ENCODE assay signal across 1 cellular context in the genomic region with DNA sequence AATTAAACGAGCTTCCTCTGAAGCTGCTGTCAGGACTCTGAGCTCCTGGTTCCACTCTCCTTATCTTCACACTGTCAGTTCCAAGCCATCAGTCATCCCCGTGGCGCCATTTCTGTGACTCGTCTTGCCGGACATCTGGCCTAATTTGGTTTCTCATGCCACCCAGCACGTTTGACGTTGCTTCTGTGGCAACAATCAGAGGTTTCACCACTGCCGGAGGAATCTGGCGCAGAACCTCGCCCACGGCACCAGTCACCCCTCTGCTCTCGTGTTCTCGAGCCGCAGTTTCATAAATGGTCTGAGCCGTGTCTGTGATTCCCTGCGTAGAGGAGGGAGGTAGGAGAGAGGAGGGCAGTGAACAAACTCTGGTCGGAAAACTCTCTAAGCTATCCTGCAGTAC.
TF ChIP-seq lines count a peak whose summit lies in the region.

No MANE protein-coding gene starts in this region.

TF ChIP-seq in K562, 482 proteins besides CTCF, POLR2A, EP300 and RAD21:
- TF ChIP-seq PHB2 (IDR thresholded peaks at IDR 0.05; ENCODE audit: low read depth) (no peak), PTTG1 (tag; IDR thresholded peaks at IDR 0.05; ENCODE audit: low read depth) (no peak), ZNF133 (CRISPR knock-in tag; IDR thresholded peaks at IDR 0.05) (no peak), PHF20 (IDR thresholded peaks at IDR 0.05; ENCODE audit: partially characterized antibody) (no peak), CBX3 (IDR thresholded peaks at IDR 0.05; ENCODE audit: borderline replicate concordance in 1 of 2, low read length in 2 of 2) (no peak), MYC (IDR thresholded peaks at IDR 0.05; ENCODE audit: low read depth, low read length) (no peak), MYC (CRISPR knock-in tag; IDR thresholded peaks at IDR 0.05; ENCODE audit: borderline replicate concordance, low read depth) (no peak), HDAC3 (IDR thresholded peaks at IDR 0.05; ENCODE audit: borderline replicate concordance, partially characterized antibody) (no peak), HMG20B (CRISPR knock-in tag; IDR thresholded peaks at IDR 0.05) (no peak), HNRNPL (IDR thresholded peaks at IDR 0.05; ENCODE audit: low read depth, low read length) (no peak), PHB (CRISPR knock-in tag; IDR thresholded peaks at IDR 0.05) (no peak), SIX5 (IDR thresholded peaks at IDR 0.05; ENCODE audit: borderline replicate concordance in 1 of 2, insufficient read depth in 1 of 2, low read depth in 1 of 2, low read length in 2 of 2) (no peak), MTA3 (IDR thresholded peaks at IDR 0.05; ENCODE audit: borderline replicate concordance) (no peak), MEIS2 (IDR thresholded peaks at IDR 0.05; ENCODE audit: partially characterized antibody) (peak; percentile 85), GTF2E2 (tag; IDR thresholded peaks at IDR 0.05) (no peak), EGR1 (conservative IDR thresholded peaks at IDR 0.05) (no peak), ASH1L (IDR thresholded peaks at IDR 0.05; ENCODE audit: borderline replicate concordance, low read depth, partially characterized antibody) (no peak), CHD4 (IDR thresholded peaks at IDR 0.05; ENCODE audit: insufficient read depth, insufficient replicate concordance, low read depth, low read length, poor library complexity, severe bottlenecking) (no peak), TCF7 (IDR thresholded peaks at IDR 0.05; ENCODE audit: borderline replicate concordance) (no peak), ETV1 (tag; conservative IDR thresholded peaks at IDR 0.05; ENCODE audit: low read depth) (no peak), YY1 (IDR thresholded peaks at IDR 0.05; ENCODE audit: borderline replicate concordance in 1 of 3, control insufficient read depth in 1 of 3, extremely low read depth in 1 of 3, insufficient read depth in 3 of 3, insufficient read length in 1 of 3, insufficient replicate concordance in 2 of 3, low read depth in 1 of 3, low read length in 2 of 3) (peak in 1 of 3 experiments; percentile 34), BRCA1 (IDR thresholded peaks at IDR 0.05) (no peak), BRCA1 (CRISPR knock-in tag; IDR thresholded peaks at IDR 0.05) (no peak), RAD51 (IDR thresholded peaks at IDR 0.05; ENCODE audit: borderline replicate concordance, low read depth) (no peak), WHSC1 (IDR thresholded peaks at IDR 0.05; ENCODE audit: low read length) (no peak), LCOR (CRISPR knock-in tag; IDR thresholded peaks at IDR 0.05) (no peak), SUPT5H (IDR thresholded peaks at IDR 0.05) (no peak), ZNF239 (CRISPR knock-in tag; IDR thresholded peaks at IDR 0.05) (no peak), NR1H2 (CRISPR knock-in tag; IDR thresholded peaks at IDR 0.05) (no peak), ZNF644 (tag; IDR thresholded peaks at IDR 0.05; ENCODE audit: low read depth) (no peak), BRF1 (IDR thresholded peaks at IDR 0.05; ENCODE audit: borderline replicate concordance, extremely low read depth, insufficient read length) (no peak)
- TF ChIP-seq, protein P1, sequence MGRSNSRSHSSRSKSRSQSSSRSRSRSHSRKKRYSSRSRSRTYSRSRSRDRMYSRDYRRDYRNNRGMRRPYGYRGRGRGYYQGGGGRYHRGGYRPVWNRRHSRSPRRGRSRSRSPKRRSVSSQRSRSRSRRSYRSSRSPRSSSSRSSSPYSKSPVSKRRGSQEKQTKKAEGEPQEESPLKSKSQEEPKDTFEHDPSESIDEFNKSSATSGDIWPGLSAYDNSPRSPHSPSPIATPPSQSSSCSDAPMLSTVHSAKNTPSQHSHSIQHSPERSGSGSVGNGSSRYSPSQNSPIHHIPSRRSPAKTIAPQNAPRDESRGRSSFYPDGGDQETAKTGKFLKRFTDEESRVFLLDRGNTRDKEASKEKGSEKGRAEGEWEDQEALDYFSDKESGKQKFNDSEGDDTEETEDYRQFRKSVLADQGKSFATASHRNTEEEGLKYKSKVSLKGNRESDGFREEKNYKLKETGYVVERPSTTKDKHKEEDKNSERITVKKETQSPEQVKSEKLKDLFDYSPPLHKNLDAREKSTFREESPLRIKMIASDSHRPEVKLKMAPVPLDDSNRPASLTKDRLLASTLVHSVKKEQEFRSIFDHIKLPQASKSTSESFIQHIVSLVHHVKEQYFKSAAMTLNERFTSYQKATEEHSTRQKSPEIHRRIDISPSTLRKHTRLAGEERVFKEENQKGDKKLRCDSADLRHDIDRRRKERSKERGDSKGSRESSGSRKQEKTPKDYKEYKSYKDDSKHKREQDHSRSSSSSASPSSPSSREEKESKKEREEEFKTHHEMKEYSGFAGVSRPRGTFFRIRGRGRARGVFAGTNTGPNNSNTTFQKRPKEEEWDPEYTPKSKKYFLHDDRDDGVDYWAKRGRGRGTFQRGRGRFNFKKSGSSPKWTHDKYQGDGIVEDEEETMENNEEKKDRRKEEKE (IDR thresholded peaks at IDR 0.05; ENCODE audit: borderline replicate concordance in 1 of 2, control insufficient read depth in 1 of 2, low read depth in 2 of 2, low read length in 1 of 2) = no peak
- TF ChIP-seq, protein P2, sequence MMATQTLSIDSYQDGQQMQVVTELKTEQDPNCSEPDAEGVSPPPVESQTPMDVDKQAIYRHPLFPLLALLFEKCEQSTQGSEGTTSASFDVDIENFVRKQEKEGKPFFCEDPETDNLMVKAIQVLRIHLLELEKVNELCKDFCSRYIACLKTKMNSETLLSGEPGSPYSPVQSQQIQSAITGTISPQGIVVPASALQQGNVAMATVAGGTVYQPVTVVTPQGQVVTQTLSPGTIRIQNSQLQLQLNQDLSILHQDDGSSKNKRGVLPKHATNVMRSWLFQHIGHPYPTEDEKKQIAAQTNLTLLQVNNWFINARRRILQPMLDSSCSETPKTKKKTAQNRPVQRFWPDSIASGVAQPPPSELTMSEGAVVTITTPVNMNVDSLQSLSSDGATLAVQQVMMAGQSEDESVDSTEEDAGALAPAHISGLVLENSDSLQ (IDR thresholded peaks at IDR 0.05) = peak; percentile 47; the same call in 1 of the 2 replicates
- TF ChIP-seq, protein P3, sequence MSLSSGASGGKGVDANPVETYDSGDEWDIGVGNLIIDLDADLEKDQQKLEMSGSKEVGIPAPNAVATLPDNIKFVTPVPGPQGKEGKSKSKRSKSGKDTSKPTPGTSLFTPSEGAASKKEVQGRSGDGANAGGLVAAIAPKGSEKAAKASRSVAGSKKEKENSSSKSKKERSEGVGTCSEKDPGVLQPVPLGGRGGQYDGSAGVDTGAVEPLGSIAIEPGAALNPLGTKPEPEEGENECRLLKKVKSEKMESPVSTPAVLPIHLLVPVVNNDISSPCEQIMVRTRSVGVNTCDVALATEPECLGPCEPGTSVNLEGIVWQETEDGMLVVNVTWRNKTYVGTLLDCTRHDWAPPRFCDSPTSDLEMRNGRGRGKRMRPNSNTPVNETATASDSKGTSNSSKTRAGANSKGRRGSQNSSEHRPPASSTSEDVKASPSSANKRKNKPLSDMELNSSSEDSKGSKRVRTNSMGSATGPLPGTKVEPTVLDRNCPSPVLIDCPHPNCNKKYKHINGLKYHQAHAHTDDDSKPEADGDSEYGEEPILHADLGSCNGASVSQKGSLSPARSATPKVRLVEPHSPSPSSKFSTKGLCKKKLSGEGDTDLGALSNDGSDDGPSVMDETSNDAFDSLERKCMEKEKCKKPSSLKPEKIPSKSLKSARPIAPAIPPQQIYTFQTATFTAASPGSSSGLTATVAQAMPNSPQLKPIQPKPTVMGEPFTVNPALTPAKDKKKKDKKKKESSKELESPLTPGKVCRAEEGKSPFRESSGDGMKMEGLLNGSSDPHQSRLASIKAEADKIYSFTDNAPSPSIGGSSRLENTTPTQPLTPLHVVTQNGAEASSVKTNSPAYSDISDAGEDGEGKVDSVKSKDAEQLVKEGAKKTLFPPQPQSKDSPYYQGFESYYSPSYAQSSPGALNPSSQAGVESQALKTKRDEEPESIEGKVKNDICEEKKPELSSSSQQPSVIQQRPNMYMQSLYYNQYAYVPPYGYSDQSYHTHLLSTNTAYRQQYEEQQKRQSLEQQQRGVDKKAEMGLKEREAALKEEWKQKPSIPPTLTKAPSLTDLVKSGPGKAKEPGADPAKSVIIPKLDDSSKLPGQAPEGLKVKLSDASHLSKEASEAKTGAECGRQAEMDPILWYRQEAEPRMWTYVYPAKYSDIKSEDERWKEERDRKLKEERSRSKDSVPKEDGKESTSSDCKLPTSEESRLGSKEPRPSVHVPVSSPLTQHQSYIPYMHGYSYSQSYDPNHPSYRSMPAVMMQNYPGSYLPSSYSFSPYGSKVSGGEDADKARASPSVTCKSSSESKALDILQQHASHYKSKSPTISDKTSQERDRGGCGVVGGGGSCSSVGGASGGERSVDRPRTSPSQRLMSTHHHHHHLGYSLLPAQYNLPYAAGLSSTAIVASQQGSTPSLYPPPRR (CRISPR knock-in tag; IDR thresholded peaks at IDR 0.05; ENCODE audit: borderline replicate concordance) = no peak
- TF ChIP-seq, protein P4, sequence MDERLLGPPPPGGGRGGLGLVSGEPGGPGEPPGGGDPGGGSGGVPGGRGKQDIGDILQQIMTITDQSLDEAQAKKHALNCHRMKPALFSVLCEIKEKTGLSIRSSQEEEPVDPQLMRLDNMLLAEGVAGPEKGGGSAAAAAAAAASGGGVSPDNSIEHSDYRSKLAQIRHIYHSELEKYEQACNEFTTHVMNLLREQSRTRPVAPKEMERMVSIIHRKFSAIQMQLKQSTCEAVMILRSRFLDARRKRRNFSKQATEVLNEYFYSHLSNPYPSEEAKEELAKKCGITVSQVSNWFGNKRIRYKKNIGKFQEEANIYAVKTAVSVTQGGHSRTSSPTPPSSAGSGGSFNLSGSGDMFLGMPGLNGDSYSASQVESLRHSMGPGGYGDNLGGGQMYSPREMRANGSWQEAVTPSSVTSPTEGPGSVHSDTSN (CRISPR knock-in tag; IDR thresholded peaks at IDR 0.05; ENCODE audit: low read depth) = no peak
- TF ChIP-seq, protein P4 (tag; conservative IDR thresholded peaks at IDR 0.05; ENCODE audit: low read depth) = peak; percentile 90
- TF ChIP-seq, protein P5, sequence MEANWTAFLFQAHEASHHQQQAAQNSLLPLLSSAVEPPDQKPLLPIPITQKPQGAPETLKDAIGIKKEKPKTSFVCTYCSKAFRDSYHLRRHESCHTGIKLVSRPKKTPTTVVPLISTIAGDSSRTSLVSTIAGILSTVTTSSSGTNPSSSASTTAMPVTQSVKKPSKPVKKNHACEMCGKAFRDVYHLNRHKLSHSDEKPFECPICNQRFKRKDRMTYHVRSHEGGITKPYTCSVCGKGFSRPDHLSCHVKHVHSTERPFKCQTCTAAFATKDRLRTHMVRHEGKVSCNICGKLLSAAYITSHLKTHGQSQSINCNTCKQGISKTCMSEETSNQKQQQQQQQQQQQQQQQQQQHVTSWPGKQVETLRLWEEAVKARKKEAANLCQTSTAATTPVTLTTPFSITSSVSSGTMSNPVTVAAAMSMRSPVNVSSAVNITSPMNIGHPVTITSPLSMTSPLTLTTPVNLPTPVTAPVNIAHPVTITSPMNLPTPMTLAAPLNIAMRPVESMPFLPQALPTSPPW (CRISPR knock-in tag; IDR thresholded peaks at IDR 0.05) = no peak
- TF ChIP-seq, protein P6, sequence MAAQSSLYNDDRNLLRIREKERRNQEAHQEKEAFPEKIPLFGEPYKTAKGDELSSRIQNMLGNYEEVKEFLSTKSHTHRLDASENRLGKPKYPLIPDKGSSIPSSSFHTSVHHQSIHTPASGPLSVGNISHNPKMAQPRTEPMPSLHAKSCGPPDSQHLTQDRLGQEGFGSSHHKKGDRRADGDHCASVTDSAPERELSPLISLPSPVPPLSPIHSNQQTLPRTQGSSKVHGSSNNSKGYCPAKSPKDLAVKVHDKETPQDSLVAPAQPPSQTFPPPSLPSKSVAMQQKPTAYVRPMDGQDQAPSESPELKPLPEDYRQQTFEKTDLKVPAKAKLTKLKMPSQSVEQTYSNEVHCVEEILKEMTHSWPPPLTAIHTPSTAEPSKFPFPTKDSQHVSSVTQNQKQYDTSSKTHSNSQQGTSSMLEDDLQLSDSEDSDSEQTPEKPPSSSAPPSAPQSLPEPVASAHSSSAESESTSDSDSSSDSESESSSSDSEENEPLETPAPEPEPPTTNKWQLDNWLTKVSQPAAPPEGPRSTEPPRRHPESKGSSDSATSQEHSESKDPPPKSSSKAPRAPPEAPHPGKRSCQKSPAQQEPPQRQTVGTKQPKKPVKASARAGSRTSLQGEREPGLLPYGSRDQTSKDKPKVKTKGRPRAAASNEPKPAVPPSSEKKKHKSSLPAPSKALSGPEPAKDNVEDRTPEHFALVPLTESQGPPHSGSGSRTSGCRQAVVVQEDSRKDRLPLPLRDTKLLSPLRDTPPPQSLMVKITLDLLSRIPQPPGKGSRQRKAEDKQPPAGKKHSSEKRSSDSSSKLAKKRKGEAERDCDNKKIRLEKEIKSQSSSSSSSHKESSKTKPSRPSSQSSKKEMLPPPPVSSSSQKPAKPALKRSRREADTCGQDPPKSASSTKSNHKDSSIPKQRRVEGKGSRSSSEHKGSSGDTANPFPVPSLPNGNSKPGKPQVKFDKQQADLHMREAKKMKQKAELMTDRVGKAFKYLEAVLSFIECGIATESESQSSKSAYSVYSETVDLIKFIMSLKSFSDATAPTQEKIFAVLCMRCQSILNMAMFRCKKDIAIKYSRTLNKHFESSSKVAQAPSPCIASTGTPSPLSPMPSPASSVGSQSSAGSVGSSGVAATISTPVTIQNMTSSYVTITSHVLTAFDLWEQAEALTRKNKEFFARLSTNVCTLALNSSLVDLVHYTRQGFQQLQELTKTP (IDR thresholded peaks at IDR 0.05; ENCODE audit: low read depth in 1 of 2, partially characterized antibody in 2 of 2) = no peak
